14 cellular contexts compared by ENCODE assay signal in genomic region chr19:10891360-10892108, GRCh38. TPM values are rescaled to one million over a fixed set of nuclear protein-coding genes. Genes with fewer than 3 reads are reported as not detected.
DNase-seq lines count a peak whose midpoint lies in the region; ATAC-seq and TF ChIP-seq lines count a peak whose summit lies in the region.
"Had no signal": no experiment of that assay in that cellular context is flagged by ENCODE, and none has a peak within 500 bp of the region (broad histone marks: within the 10 kb centered on the region; RNA-seq: fewer than 3 reads in every experiment).

No MANE protein-coding gene starts in this region.

- no peak overlapping the region for H2BK12ac ChIP-seq in H9 (ENCODE audit: insufficient read length, low read depth, low read length)
- no peak overlapping the region for H2BK12ac ChIP-seq in trophoblast cell (ENCODE audit: low read length)

- no peaks in the 10 kb centered on the region for H3K79me1 ChIP-seq in H9 (ENCODE audit: insufficient read depth, low read depth, low read length, poor library complexity, severe bottlenecking)
- H3K79me1 ChIP-seq in trophoblast cell (ENCODE audit: low read length) = peaks cover 16% of the 10 kb centered on the region

- no peak overlapping the region for H3K56ac ChIP-seq in H9 (ENCODE audit: insufficient read length, low read depth, low read length)

- no peak overlapping the region for H4K8ac ChIP-seq in H9 (replicated peaks; ENCODE audit: insufficient read length, low read depth, low read length)
- H4K8ac ChIP-seq in trophoblast cell (ENCODE audit: low read depth, low read length) = no peak overlapping the region

- H3K4me1 ChIP-seq in H9 (ENCODE audit: insufficient read depth, low read length) (peaks cover 11% of the 10 kb centered on the region; the same call in 1 of the 2 replicates), NT2/D1 (ENCODE audit: insufficient read depth, insufficient read length) (peaks cover 60% of the 10 kb centered on the region), trophoblast cell (ENCODE audit: control insufficient read depth in 1 of 2, insufficient read depth in 2 of 2, low read length in 2 of 2) (peaks cover 37 to 39% of the 10 kb centered on the region in 2 experiments)

- H3K27ac ChIP-seq in H9 (ENCODE audit: insufficient read length, low read depth, low read length) = no peak overlapping the region
- H3K27ac ChIP-seq in trophoblast cell (ENCODE audit: low read depth, low read length) = peak overlapping the region; percentile 29

- ATAC-seq in left cardiac atrium (peak; percentile 25 to 38), GM19452 (IDR thresholded peaks at IDR 0.05; ENCODE audit: unreplicated experiment) (no peak), HG02588 (IDR thresholded peaks at IDR 0.05; ENCODE audit: unreplicated experiment) (no peak), GM18873 (IDR thresholded peaks at IDR 0.05; ENCODE audit: low FRiP score, unreplicated experiment) (no peak)

- no CpG with 5 or more reads among the region's 23 CpGs for WGBS in H9 (ENCODE audit: extremely low coverage, insufficient read length, low lambda C conversion rate)
- WGBS in trophoblast cell (ENCODE audit: extremely low coverage, insufficient coverage, insufficient read length) = no CpG with 5 or more reads among the region's 23 CpGs

- intact Hi-C loops in left cardiac atrium (cut with DNase I) = no loop called here

- H3K4ac ChIP-seq in H9 (ENCODE audit: low read depth, low read length) (no peak overlapping the region), trophoblast cell (ENCODE audit: low read depth, low read length) (peak overlapping the region; percentile 15)

- H4K91ac ChIP-seq in H9 (ENCODE audit: insufficient read length, low read depth, low read length) (no peak overlapping the region), trophoblast cell (ENCODE audit: low read depth, low read length) (no peak overlapping the region)

- H3K9me3 Mint-ChIP-seq in H9 = no peaks in the 10 kb centered on the region
- H3K9me3 Mint-ChIP-seq: stimulated activated naive CD8-positive, alpha-beta T cell treated with anti-CD3 and anti-CD28 coated beads, Interleukin-15, Interleukin-2, amounts not matched to agents 100 ng/mL and 50 ng/mL, for 24 hours had no signal

- no peak overlapping the region for H2AFZ ChIP-seq in H9 (ENCODE audit: low read length)
- no peak overlapping the region for H2AFZ ChIP-seq in trophoblast cell (ENCODE audit: insufficient read depth, low read length, poor library complexity)

- H3K18ac ChIP-seq in H9 (ENCODE audit: insufficient read length, low read depth, low read length) (no peak overlapping the region), trophoblast cell (ENCODE audit: low read length) (no peak overlapping the region)

- H2BK5ac ChIP-seq in H9 (ENCODE audit: insufficient read length, low read length) (no peak overlapping the region), trophoblast cell (ENCODE audit: low read depth, low read length, poor library complexity) (no peak overlapping the region)

- H3K4me3 Mint-ChIP-seq in H9 = no peak overlapping the region; a peak in 1 of 5 replicates
- H3K4me3 Mint-ChIP-seq: stimulated activated naive CD8-positive, alpha-beta T cell treated with anti-CD3 and anti-CD28 coated beads, Interleukin-15, Interleukin-2, amounts not matched to agents 100 ng/mL and 50 ng/mL, for 24 hours had no signal

- no peak overlapping the region for H2BK15ac ChIP-seq in H9 (ENCODE audit: low read depth, low read length)

- H3K27me3 ChIP-seq in H9 (ENCODE audit: insufficient read depth, low read length) (no peaks in the 10 kb centered on the region), NT2/D1 (ENCODE audit: insufficient read depth, insufficient read length) (no peaks in the 10 kb centered on the region), trophoblast cell (ENCODE audit: insufficient read depth, low read length) (no peaks in the 10 kb centered on the region)

- no peak overlapping the region for H3K4me3 ChIP-seq in NT2/D1 (ENCODE audit: insufficient read length, low read depth)
- H3K4me3 ChIP-seq in trophoblast cell (ENCODE audit: low read depth, low read length) = no peak overlapping the region

- H3K27me3 Mint-ChIP-seq in H9 (ENCODE audit: low read depth) = no peaks in the 10 kb centered on the region; the same call in 1 of the 2 replicates
- H3K27me3 Mint-ChIP-seq: stimulated activated naive CD8-positive, alpha-beta T cell treated with anti-CD3 and anti-CD28 coated beads, Interleukin-15, Interleukin-2, amounts not matched to agents 100 ng/mL and 50 ng/mL, for 24 hours had no signal

- H3K9ac ChIP-seq in H9 (ENCODE audit: extremely low read depth, insufficient read length, low read length) (no peak overlapping the region), NT2/D1 (ENCODE audit: insufficient read length, low read depth) (peak overlapping the region; percentile 29), trophoblast cell (ENCODE audit: low read length) (no peak overlapping the region)

- H3K36me3 Mint-ChIP-seq in H9 (ENCODE audit: insufficient read depth in 1 of 3, low read depth in 3 of 3) = peaks cover 0 to 3% (median 0%) of the 10 kb centered on the region in 3 experiments; a peak in 3 of 7 replicates

- peaks cover 13% of the 10 kb centered on the region; the same call in 1 of the 2 replicates for H3K79me2 ChIP-seq in H9 (ENCODE audit: insufficient read depth, low read length)
- H3K79me2 ChIP-seq in trophoblast cell (ENCODE audit: control insufficient read depth, insufficient read depth, low read length, poor library complexity) = peaks cover 21% of the 10 kb centered on the region

- H2BK120ac ChIP-seq in H9 (ENCODE audit: low read depth, low read length, poor library complexity, severe bottlenecking) (no peak overlapping the region), trophoblast cell (ENCODE audit: insufficient read depth, low read length, poor library complexity) (no peak overlapping the region)

- H3K36me3 ChIP-seq in NT2/D1 (ENCODE audit: insufficient read depth, insufficient read length, low read length) = peaks cover 7% of the 10 kb centered on the region
- peaks cover 0 to 4% of the 10 kb centered on the region in 2 experiments for H3K36me3 ChIP-seq in trophoblast cell (ENCODE audit: control insufficient read depth in 1 of 2, insufficient read depth in 2 of 2, low read length in 2 of 2)

- no peak overlapping the region for H2BK20ac ChIP-seq in H9 (ENCODE audit: low read depth, low read length, poor library complexity, severe bottlenecking)

- H3K27ac Mint-ChIP-seq in H9 = peak overlapping the region; percentile 41 to 78 (median 56); a peak in 5 of 7 replicates
- H3K27ac Mint-ChIP-seq: stimulated activated naive CD8-positive, alpha-beta T cell treated with anti-CD3 and anti-CD28 coated beads, Interleukin-15, Interleukin-2, amounts not matched to agents 100 ng/mL and 50 ng/mL, for 24 hours had no signal

- H3K23me2 ChIP-seq in H9 (ENCODE audit: insufficient read length, low read depth, low read length, poor library complexity, severe bottlenecking) = no peaks in the 10 kb centered on the region

- H4K12ac ChIP-seq in trophoblast cell (ENCODE audit: low read depth, low read length) = no peak overlapping the region

- H3K4me2 ChIP-seq in H9 (ENCODE audit: insufficient read depth, insufficient read length, low read length) (no peak overlapping the region), trophoblast cell (ENCODE audit: low read length) (no peak overlapping the region)

- no peak overlapping the region for H2AK5ac ChIP-seq in H9 (ENCODE audit: insufficient read length, low read length)
- H2AK5ac ChIP-seq in trophoblast cell (ENCODE audit: low read length) = no peak overlapping the region

- H4K5ac ChIP-seq in H9 (ENCODE audit: insufficient read length, low read depth, low read length) = no peak overlapping the region

- H3K9me3 ChIP-seq in H9 (ENCODE audit: control insufficient read depth, low read depth, low read length) (no peaks in the 10 kb centered on the region), NT2/D1 (ENCODE audit: insufficient read depth, low read length) (no peaks in the 10 kb centered on the region), trophoblast cell (ENCODE audit: insufficient read depth, low read depth, low read length) (peaks cover 1% of the 10 kb centered on the region)

- H3K23ac ChIP-seq in H9 (ENCODE audit: insufficient read length, low read depth, low read length) = no peak overlapping the region
- no peak overlapping the region for H3K23ac ChIP-seq in trophoblast cell (ENCODE audit: low read length)

- no peaks in the 10 kb centered on the region for H4K20me1 ChIP-seq in H9 (ENCODE audit: control insufficient read depth, insufficient read depth, insufficient read length)

- H3K4me1 Mint-ChIP-seq in H9 = peaks cover 67 to 72% of the 10 kb centered on the region in 2 experiments

- H3K14ac ChIP-seq in H9 (ENCODE audit: insufficient read depth, low read length) (no peak overlapping the region), trophoblast cell (ENCODE audit: low read length) (peak overlapping the region; percentile 27)

- H3T11ph ChIP-seq in H9 (ENCODE audit: low read length) = no peak overlapping the region

- peak; percentile 26 for DNase-seq in H9
- DNase-seq in NT2/D1 (ENCODE audit: low read depth, low spot score) = no peak
- DNase-seq in left cardiac atrium = no peak
- peak in 1 of 2 donors; percentile 13 for DNase-seq in trophoblast cell
- DNase-seq in GOT3 (lab: John Stamatoyannopoulos, UW) = no peak
- DNase-seq: activated CD4-positive, alpha-beta T cell treated with anti-CD3 and anti-CD28 coated beads for 4 hours; AML-193; KBM-7; NCI-H446 had no signal

- no peak for TF ChIP-seq CTCF in H9 (conservative IDR thresholded peaks at IDR 0.05)

RNA-seq across cellular contexts. Expression of gene CARM1, which starts 20.2 kb away (rescaled TPM):
- 111 and 113 TPM in 2 replicates for total RNA-seq in H9 (2021)
- total RNA-seq in left cardiac atrium = 10 to 100 TPM; 31.9 to 32.4 TPM
- 77.7 and 79.2 TPM in 2 replicates for polyA plus RNA-seq in trophoblast cell (2013)

RNA-seq across cellular contexts. Expression of gene YIPF2, which starts 36.9 kb away (rescaled TPM):
- 58.2 and 60.2 TPM in 2 replicates for total RNA-seq in H9 (2021)
- 10 to 100 TPM; 26.5 to 31.8 TPM for total RNA-seq in left cardiac atrium
- 98.9 and 102 TPM in 2 replicates for polyA plus RNA-seq in trophoblast cell (2013)

RNA-seq across cellular contexts. Expression of gene TIMM29, which starts 37.1 kb away (rescaled TPM):
- total RNA-seq in H9 (2021) = 23.4 and 26.8 TPM in 2 replicates
- total RNA-seq in left cardiac atrium = 10 to 100 TPM; 12.7 to 15.1 TPM
- polyA plus RNA-seq in trophoblast cell (2013) = 21.1 and 21.2 TPM in 2 replicates

RNA-seq across cellular contexts. Expression of gene C19orf38, which starts 43.3 kb away (rescaled TPM):
- total RNA-seq in H9 (2021) (0.20 TPM in 1 of 2 replicates, not detected in the other), left cardiac atrium (1 to 10 TPM; 1.1 to 1.2 TPM)
- polyA plus RNA-seq in trophoblast cell (2013) = 0.38 and 0.44 TPM in 2 replicates
- total RNA-seq: G401 had no signal

RNA-seq across cellular contexts. Expression of gene TMED1, which starts 55.5 kb away (rescaled TPM):
- total RNA-seq in H9 (2021) (32.1 and 32.3 TPM in 2 replicates), left cardiac atrium (10 to 100 TPM; 27.2 to 28.5 TPM)
- 19.6 and 20.0 TPM in 2 replicates for polyA plus RNA-seq in trophoblast cell (2013)

Comparison
In these comparisons a context has a peak if more than half of its experiments do, and no peak if none do; other contexts are left out.
1. ATAC-seq: peak in left cardiac atrium (2 of 2); none in GM19452 (single experiment), HG02588 (single experiment) and GM18873 (single experiment).